In the genomic region with DNA sequence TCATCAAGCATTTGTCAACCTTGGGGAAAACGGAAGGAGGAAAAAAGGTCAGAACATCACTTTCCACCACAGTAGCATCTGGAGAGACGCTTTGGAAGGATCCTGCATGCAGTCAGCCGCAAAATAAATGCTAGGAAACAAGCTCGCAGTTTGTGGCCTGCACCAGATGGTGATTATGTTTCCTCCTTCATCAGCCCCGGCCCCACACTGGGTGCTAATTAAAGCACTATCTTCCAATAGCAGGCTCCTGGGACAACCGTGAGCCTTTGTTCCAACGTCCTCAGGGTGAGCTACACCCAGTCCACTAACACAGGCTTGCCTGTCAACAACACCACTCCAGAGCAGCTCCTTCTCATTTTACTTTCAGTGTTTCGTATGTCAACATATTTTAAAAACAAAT, we compare ENCODE assay signal across 11 cellular contexts.
DNase-seq lines count a peak whose midpoint lies in the region; ATAC-seq and TF ChIP-seq lines count a peak whose summit lies in the region.
"Had no signal": no experiment of that assay in that cellular context is flagged by ENCODE, and none has a peak within 500 bp of the region (broad histone marks: within the 10 kb centered on the region; RNA-seq: fewer than 3 reads in every experiment).

No MANE protein-coding gene starts in this region.

- no peaks in the 10 kb centered on the region for H3K27me3 ChIP-seq in WERI-Rb-1 (ENCODE audit: insufficient read depth, low read depth, severe bottlenecking)

- no peak overlapping the region for H3K4me3 ChIP-seq in WERI-Rb-1 (ENCODE audit: low read depth, low read length)
- H3K4me3 ChIP-seq: GM12878, PC-9 had no signal

- TF ChIP-seq CTCF in WERI-Rb-1 (IDR thresholded peaks at IDR 0.05; ENCODE audit: low read depth, low read length), result no peak

- ATAC-seq in GM18502 (IDR thresholded peaks at IDR 0.05; ENCODE audit: poor library complexity, unreplicated experiment), result no peak
- ATAC-seq: GM12878 had no signal

- no peaks in the 10 kb centered on the region for H3K9me3 ChIP-seq in WERI-Rb-1 (ENCODE audit: severe bottlenecking)

- H3K36me3 ChIP-seq in WERI-Rb-1, result peaks cover 5% of the 10 kb centered on the region

- peak overlapping the region; percentile 45 for H3K27ac ChIP-seq in WERI-Rb-1
- H3K27ac ChIP-seq: PC-9 had no signal

- DNase-seq in DMS 273 treated with DMSO at 0.1 percent for 48 hours (lab: John Stamatoyannopoulos, UW), result peak; percentile 70
- DNase-seq in NCI-H1417 (lab: John Stamatoyannopoulos, UW), result peak; percentile 10 to 77 (median 38)
- DNase-seq in WERI-Rb-1, result peak; percentile 49
- DNase-seq in inferior parietal cortex (ENCODE audit: extremely low spot score), result peak; percentile 37
- DNase-seq in NAMALWA (ENCODE audit: low spot score), result no peak
- DNase-seq in HCEC 1CT, result no peak
- DNase-seq in activated CD4-positive, alpha-beta T cell treated with anti-CD3 and anti-CD28 coated beads, Interleukin-2, amount 50 U/mL, for 48 hours, result no peak
- DNase-seq: CD8-positive, alpha-beta memory T cell; PC-9 had no signal

Comparison
In these comparisons a context has a peak if more than half of its experiments do, and no peak if none do; other contexts are left out.
1. DNase-seq: peak in DMS 273 treated with DMSO at 0.1 percent for 48 hours (single experiment), NCI-H1417 (3 of 3), WERI-Rb-1 (single experiment) and inferior parietal cortex (single experiment); none in NAMALWA (single experiment), HCEC 1CT (single experiment) and activated CD4-positive, alpha-beta T cell treated with anti-CD3 and anti-CD28 coated beads, Interleukin-2, amount 50 U/mL, for 48 hours (0 of 2).